ENCODE assay signal across 26 cellular contexts in genomic region chr1:101363891-101364318, GRCh38.
DNase-seq lines count a peak whose midpoint lies in the region; ATAC-seq and TF ChIP-seq lines count a peak whose summit lies in the region.
"Had no signal": no experiment of that assay in that cellular context is flagged by ENCODE, and none has a peak within 500 bp of the region (broad histone marks: within the 10 kb centered on the region; RNA-seq: fewer than 3 reads in every experiment).

No MANE protein-coding gene starts in this region.

- DNase-seq in GM12865 (ENCODE audit: low read depth) (peak; percentile 51), tibial nerve (ENCODE audit: low spot score in 2 of 2) (no peak), mesothelial cell of epicardium (ENCODE audit: low spot score in 2 of 2, unreplicated experiment in 2 of 2) (no peak), GM03348 (ENCODE audit: low spot score) (no peak)
- DNase-seq: activated CD4-positive, alpha-beta T cell treated with anti-CD3 and anti-CD28 coated beads, Interleukin-2, amount 50 U/mL, for 4 hours; activated CD8-positive, alpha-beta memory T cell treated with anti-CD3 and anti-CD28 coated beads, Interleukin-2, amount 50 U/mL, for 48 hours; activated effector memory CD4-positive, alpha-beta T cell treated with anti-CD3 and anti-CD28 coated beads, Interleukin-2, amount 50 U/mL, for 16 hours; DMS79 treated with DMSO at 0.1 percent for 48 hours; effector memory CD4-positive, alpha-beta T cell; foreskin melanocyte; left ventricle myocardium inferior; midbrain; NCI-H1048; NCI-H187 treated with DMSO at 0.1 percent for 48 hours; nephron progenitor cell; trophoblast cell had no signal

- no peaks in the 10 kb centered on the region for H3K9me3 ChIP-seq in tibial nerve
- H3K9me3 ChIP-seq: HAP-1, left ventricle myocardium inferior had no signal

- no peaks in the 10 kb centered on the region for H3K36me3 ChIP-seq in tibial nerve
- H3K36me3 ChIP-seq: HAP-1, left ventricle myocardium inferior had no signal

- H3K4me1 Mint-ChIP-seq in mesothelial cell of epicardium: peaks cover 24% of the 10 kb centered on the region

- H3K27me3 ChIP-seq in tibial nerve: no peaks in the 10 kb centered on the region
- H3K27me3 ChIP-seq: hepatocyte had no signal

- no peaks in the 10 kb centered on the region for H3K36me3 Mint-ChIP-seq in mesothelial cell of epicardium
- H3K36me3 Mint-ChIP-seq: brain had no signal

- H3K4me3 Mint-ChIP-seq in mesothelial cell of epicardium: no peak overlapping the region
- H3K4me3 Mint-ChIP-seq: B cell; brain; nephron progenitor cell; T-helper 2 cell treated with Interferon-gamma antibody and Interleukin-4, amounts not matched to agents 5 μg/mL and 100 μg/mL, for 36 hours had no signal

- no peak overlapping the region for H3K27ac Mint-ChIP-seq in mesothelial cell of epicardium
- H3K27ac Mint-ChIP-seq: B cell; brain; T-helper 2 cell treated with Interferon-gamma antibody and Interleukin-4, amounts not matched to agents 5 μg/mL and 100 μg/mL, for 36 hours had no signal

- peaks cover 0 to 6% (median 0%) of the 10 kb centered on the region in 4 donors for H3K4me1 ChIP-seq in tibial nerve
- H3K4me1 ChIP-seq: HAP-1 had no signal

- TF ChIP-seq EP300 in tibial nerve (IDR thresholded peaks at IDR 0.05): no peak

- H3K9me3 Mint-ChIP-seq in mesothelial cell of epicardium: peaks cover 5% of the 10 kb centered on the region
- H3K9me3 Mint-ChIP-seq: T-helper 2 cell treated with Interferon-gamma antibody and Interleukin-4, amounts not matched to agents 5 μg/mL and 100 μg/mL, for 36 hours had no signal

- no peak for TF ChIP-seq CTCF in GM12865 (IDR thresholded peaks at IDR 0.05; ENCODE audit: insufficient read depth, low read depth, low read length, missing control alignments)
- no peak for TF ChIP-seq CTCF in tibial nerve (IDR thresholded peaks at IDR 0.05)
- TF ChIP-seq CTCF in mesothelial cell of epicardium (IDR thresholded peaks at IDR 0.05; ENCODE audit: unreplicated experiment): no peak

- H3K27me3 Mint-ChIP-seq in mesothelial cell of epicardium (ENCODE audit: low read depth): no peaks in the 10 kb centered on the region
- H3K27me3 Mint-ChIP-seq: B cell, brain had no signal

- peak; percentile 52 for ATAC-seq in GM19351 (IDR thresholded peaks at IDR 0.05; ENCODE audit: unreplicated experiment)
- ATAC-seq in HG02798 (IDR thresholded peaks at IDR 0.05; ENCODE audit: poor library complexity, unreplicated experiment): peak; percentile 36
- peak; percentile 31 for ATAC-seq in HG03565 (IDR thresholded peaks at IDR 0.05; ENCODE audit: unreplicated experiment)
- ATAC-seq in HG03460 (IDR thresholded peaks at IDR 0.05; ENCODE audit: unreplicated experiment): no peak
- ATAC-seq: sciatic nerve had no signal

- H3K4me3 ChIP-seq in GM12865 (ENCODE audit: low read depth, low read length) (peak overlapping the region; percentile 4; the same call in 1 of the 2 replicates), tibial nerve (no peak overlapping the region)
- H3K4me3 ChIP-seq: HAP-1, hepatocyte, left ventricle myocardium inferior had no signal

- H3K27ac ChIP-seq in tibial nerve: no peak overlapping the region
- H3K27ac ChIP-seq: hepatocyte, left ventricle myocardium inferior had no signal

- no peak for TF ChIP-seq POLR2A in tibial nerve (IDR thresholded peaks at IDR 0.05)
